In the genomic region with DNA sequence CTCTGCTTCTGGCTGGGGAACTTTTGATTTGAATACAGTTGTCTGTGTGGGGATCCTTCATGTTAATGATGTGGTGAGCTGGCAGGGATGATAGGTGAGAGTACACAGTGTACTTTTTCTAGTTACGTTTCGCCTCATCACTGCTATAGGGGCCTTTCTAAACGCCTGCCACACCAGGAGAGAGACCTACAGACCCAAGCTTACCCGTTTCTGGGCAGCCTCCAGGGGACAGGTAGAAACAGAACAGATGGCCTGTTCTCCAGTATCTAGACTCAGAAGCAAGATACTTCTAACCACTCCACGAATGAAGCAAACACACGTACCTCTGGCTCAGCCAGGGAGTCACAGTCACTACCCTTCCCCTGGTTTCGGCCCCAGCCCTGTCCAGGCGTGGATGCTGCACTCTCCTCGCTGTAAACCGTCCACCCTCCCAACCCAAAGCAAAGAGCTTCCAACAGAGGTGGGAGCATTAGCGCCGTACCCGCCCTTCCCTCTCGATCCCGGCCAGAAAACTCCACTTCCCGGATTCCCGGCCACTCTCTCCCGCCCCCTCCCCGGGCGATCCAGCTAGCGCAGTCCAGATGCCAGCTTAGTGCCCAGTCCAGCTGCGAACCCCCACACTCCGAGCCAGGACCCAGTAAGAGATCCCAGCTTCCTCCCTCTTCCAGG, we compare ENCODE assay signal across 8 cellular contexts. TPM values are rescaled to one million over a fixed set of nuclear protein-coding genes. Genes with fewer than 3 reads are reported as not detected.
DNase-seq lines count a peak whose midpoint lies in the region; ATAC-seq and TF ChIP-seq lines count a peak whose summit lies in the region.

No MANE protein-coding gene starts in this region.

- peak overlapping the region; percentile 85 to 100 for H3K4me3 ChIP-seq in SK-N-SH (ENCODE audit: low read depth in 2 of 2, low read length in 1 of 2)

- 11% methylated on average over 20 of the region's 23 CpGs for WGBS in SK-N-SH (ENCODE audit: low lambda C conversion rate)

- TF ChIP-seq POLR2A in GM18951 (IDR thresholded peaks at IDR 0.05; ENCODE audit: extremely low read depth, insufficient read depth, insufficient read length), result peak; percentile 25

- in situ Hi-C loops in GM18951 (cut with MboI; ENCODE audit: low sequenced_read_pairs, unreplicated experiment), result no loop called here

- no peaks in the 10 kb centered on the region for H3K9me3 ChIP-seq in SK-N-SH

- H3K9me3 Mint-ChIP-seq in CD14-positive monocyte, result no peaks in the 10 kb centered on the region
- H3K9me3 Mint-ChIP-seq in dendritic cell treated with granulocyte-macrophage colony-stimulating factor and Interleukin-4, amounts not matched to agents 40 ng/mL and 50 ng/mL, for 4 days, result no peaks in the 10 kb centered on the region

- peaks cover 0 to 2% (median 2%) of the 10 kb centered on the region in 3 donors for H3K27me3 Mint-ChIP-seq in CD14-positive monocyte (ENCODE audit: low read depth in 3 of 3)
- no peaks in the 10 kb centered on the region for H3K27me3 Mint-ChIP-seq in dendritic cell treated with granulocyte-macrophage colony-stimulating factor and Interleukin-4, amounts not matched to agents 40 ng/mL and 50 ng/mL, for 4 days

- H3K27ac ChIP-seq in SK-N-SH (ENCODE audit: low read depth in 2 of 2, low read length in 1 of 2), result peak overlapping the region; percentile 76 to 80; a peak in 2 of 4 replicates

- peaks cover under 1 to 8% of the 10 kb centered on the region in 2 experiments for H3K36me3 ChIP-seq in SK-N-SH (replicated peaks in 1 of 2; ENCODE audit: control insufficient read depth in 1 of 2, insufficient read depth in 2 of 2, low read length in 1 of 2)

- peak overlapping the region; percentile 88 for H2AFZ ChIP-seq in SK-N-SH (ENCODE audit: low read depth)

- peak; percentile 43 for ATAC-seq in HG03095 (IDR thresholded peaks at IDR 0.05; ENCODE audit: unreplicated experiment)
- peak; percentile 63 for ATAC-seq in stimulated activated naive CD8-positive, alpha-beta T cell treated with anti-CD3 and anti-CD28 coated beads, Interleukin-15, Interleukin-2, amounts not matched to agents 100 U/mL and 50 U/mL, for 24 hours

- CTCF ChIA-PET in SK-N-SH (lab: Yijun Ruan, JAX), result interaction anchor here (1.1 to 3.2 kb wide), 8 partner anchors 13 to 92 kb away, joined by 4 to 22 read pairs (median 7); no protein-coding TSS in a partner anchor

- no peaks in the 10 kb centered on the region for H3K9me2 ChIP-seq in SK-N-SH

- no peak for DNase-seq in CD14-positive monocyte (ENCODE audit: low spot score)
- peak; percentile 70 for DNase-seq in SK-N-SH
- DNase-seq in lung microvascular endothelial cell (ENCODE audit: low read depth in 2 of 2), result peak; percentile 37 to 61
- DNase-seq in stimulated activated naive CD8-positive, alpha-beta T cell treated with anti-CD3 and anti-CD28 coated beads, Interleukin-15, Interleukin-2, amounts not matched to agents 100 U/mL and 50 U/mL, for 24 hours, result peak; percentile 56
- DNase-seq in OCI-M2 (lab: John Stamatoyannopoulos, UW; ENCODE audit: unreplicated experiment), result no peak

- H4K20me1 ChIP-seq in SK-N-SH (ENCODE audit: insufficient read depth), result peaks cover 41% of the 10 kb centered on the region

- no peak for TF ChIP-seq CTCF in CD14-positive monocyte (IDR thresholded peaks at IDR 0.05)
- TF ChIP-seq CTCF in SK-N-SH (IDR thresholded peaks at IDR 0.05), result no peak

- peaks cover 22% of the 10 kb centered on the region for H3F3A ChIP-seq in SK-N-SH (replicated peaks; ENCODE audit: insufficient read depth)

- intact Hi-C loops in CD14-positive monocyte (cut with micrococcal nuclease), result loop anchor here (10.0 kb wide), 3 partner anchors 70 to 1640 kb away; partner anchors contain the start of genes CISD1 (in 1 of the 2) and IPMK (in 1 of the 2)
- intact Hi-C loops in dendritic cell treated with granulocyte-macrophage colony-stimulating factor and Interleukin-4, amounts not matched to agents 40 ng/mL and 50 ng/mL, for 4 days (cut with micrococcal nuclease), result loop anchor here (2.0 to 5.0 kb wide), 2 partner anchors 20 to 33 kb away; no protein-coding TSS in a partner anchor

- peaks cover 54% of the 10 kb centered on the region for H3K4me1 Mint-ChIP-seq in CD14-positive monocyte
- H3K4me1 Mint-ChIP-seq in dendritic cell treated with granulocyte-macrophage colony-stimulating factor and Interleukin-4, amounts not matched to agents 40 ng/mL and 50 ng/mL, for 4 days (ENCODE audit: low read depth), result peaks cover 64% of the 10 kb centered on the region

- H3K27ac Mint-ChIP-seq in CD14-positive monocyte, result peak overlapping the region in 6 of 7 donors; percentile 63 to 89 (median 80)
- peak overlapping the region; percentile 87 for H3K27ac Mint-ChIP-seq in dendritic cell treated with granulocyte-macrophage colony-stimulating factor and Interleukin-4, amounts not matched to agents 40 ng/mL and 50 ng/mL, for 4 days

- H3K9ac ChIP-seq in SK-N-SH, result peak overlapping the region; percentile 84

- POLR2A ChIA-PET in SK-N-SH (lab: Yijun Ruan, JAX), result interaction anchor here (1.0 kb wide), 2 partner anchors 13 to 195 kb away, joined by 3 to 4 read pairs; partner anchors contain the start of gene SLC16A9

- H3K36me3 Mint-ChIP-seq in CD14-positive monocyte, result peaks cover 2% of the 10 kb centered on the region in 2 donors
- peaks cover 39% of the 10 kb centered on the region for H3K36me3 Mint-ChIP-seq in dendritic cell treated with granulocyte-macrophage colony-stimulating factor and Interleukin-4, amounts not matched to agents 40 ng/mL and 50 ng/mL, for 4 days (ENCODE audit: low read depth)

- peaks cover 58% of the 10 kb centered on the region for H3K79me2 ChIP-seq in SK-N-SH (ENCODE audit: insufficient read depth)

- peaks cover 9 to 10% of the 10 kb centered on the region in 2 experiments; a peak in 3 of 4 replicates for H3K4me1 ChIP-seq in SK-N-SH (ENCODE audit: control insufficient read depth in 1 of 2, insufficient read depth in 2 of 2, low read depth in 1 of 2, low read length in 1 of 2)

- H3K27me3 ChIP-seq in SK-N-SH (ENCODE audit: insufficient read depth), result no peaks in the 10 kb centered on the region

- peak overlapping the region; percentile 97 for H3K4me2 ChIP-seq in SK-N-SH

- TF ChIP-seq EP300 in SK-N-SH (IDR thresholded peaks at IDR 0.05; ENCODE audit: borderline replicate concordance in 1 of 2, low read depth in 1 of 2, low read length in 1 of 2), result no peak

- no peak for TF ChIP-seq RAD21 in SK-N-SH (IDR thresholded peaks at IDR 0.05; ENCODE audit: low read length)

- peak overlapping the region; percentile 95 to 98 for H3K4me3 Mint-ChIP-seq in CD14-positive monocyte
- peak overlapping the region; percentile 99 for H3K4me3 Mint-ChIP-seq in dendritic cell treated with granulocyte-macrophage colony-stimulating factor and Interleukin-4, amounts not matched to agents 40 ng/mL and 50 ng/mL, for 4 days

TF ChIP-seq in SK-N-SH, 30 proteins besides CTCF, POLR2A, EP300 and RAD21:
- TF ChIP-seq, protein P1, sequence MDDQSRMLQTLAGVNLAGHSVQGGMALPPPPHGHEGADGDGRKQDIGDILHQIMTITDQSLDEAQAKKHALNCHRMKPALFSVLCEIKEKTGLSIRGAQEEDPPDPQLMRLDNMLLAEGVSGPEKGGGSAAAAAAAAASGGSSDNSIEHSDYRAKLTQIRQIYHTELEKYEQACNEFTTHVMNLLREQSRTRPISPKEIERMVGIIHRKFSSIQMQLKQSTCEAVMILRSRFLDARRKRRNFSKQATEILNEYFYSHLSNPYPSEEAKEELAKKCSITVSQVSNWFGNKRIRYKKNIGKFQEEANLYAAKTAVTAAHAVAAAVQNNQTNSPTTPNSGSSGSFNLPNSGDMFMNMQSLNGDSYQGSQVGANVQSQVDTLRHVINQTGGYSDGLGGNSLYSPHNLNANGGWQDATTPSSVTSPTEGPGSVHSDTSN (IDR thresholded peaks at IDR 0.05), result no peak
- no peak for TF ChIP-seq TEAD4 (IDR thresholded peaks at IDR 0.05; ENCODE audit: borderline replicate concordance, insufficient read depth)
- no peak for TF ChIP-seq SIN3A (IDR thresholded peaks at IDR 0.05; ENCODE audit: borderline replicate concordance, low read depth, low read length)
- TF ChIP-seq IRF3 (IDR thresholded peaks at IDR 0.05; ENCODE audit: low read depth, low read length), result no peak
- no peak for TF ChIP-seq FOXM1 (IDR thresholded peaks at IDR 0.05; ENCODE audit: low read depth)
- no peak for TF ChIP-seq MEF2A (IDR thresholded peaks at IDR 0.05; ENCODE audit: borderline replicate concordance, low read depth)
- no peak for TF ChIP-seq RFX5 (IDR thresholded peaks at IDR 0.05; ENCODE audit: low read length)
- no peak for TF ChIP-seq EZH2phosphoT487 (IDR thresholded peaks at IDR 0.05; ENCODE audit: borderline replicate concordance, low read depth)
- no peak for TF ChIP-seq YY1 (IDR thresholded peaks at IDR 0.05; ENCODE audit: low read depth)

RNA-seq across cellular contexts. Expression of gene CCDC6, which starts 1.2 kb away (rescaled TPM):
- polyA plus RNA-seq in CD14-positive monocyte (1 to 10 TPM; 4.2 to 6.2 TPM), SK-N-SH (2012; rRNA removed) (10.8 and 12.7 TPM in 2 replicates)
- 13.4 and 14.1 TPM in 2 replicates for polyA plus RNA-seq in SK-N-SH (2012; cell fraction: cytosol; rRNA removed)
- polyA plus RNA-seq in SK-N-SH (2012; cell fraction: nucleus; rRNA removed), result 4.9 and 9.8 TPM in 2 replicates
- total RNA-seq in lung microvascular endothelial cell, result 12.7 and 14.6 TPM in 2 replicates

Comparison
In these comparisons a context has a peak if more than half of its experiments do, and no peak if none do; other contexts are left out.
1. DNase-seq: peak in SK-N-SH (single experiment), lung microvascular endothelial cell (2 of 2) and stimulated activated naive CD8-positive, alpha-beta T cell treated with anti-CD3 and anti-CD28 coated beads, Interleukin-15, Interleukin-2, amounts not matched to agents 100 U/mL and 50 U/mL, for 24 hours (single experiment); none in CD14-positive monocyte (single experiment) and OCI-M2 (single experiment).